In the genomic region with DNA sequence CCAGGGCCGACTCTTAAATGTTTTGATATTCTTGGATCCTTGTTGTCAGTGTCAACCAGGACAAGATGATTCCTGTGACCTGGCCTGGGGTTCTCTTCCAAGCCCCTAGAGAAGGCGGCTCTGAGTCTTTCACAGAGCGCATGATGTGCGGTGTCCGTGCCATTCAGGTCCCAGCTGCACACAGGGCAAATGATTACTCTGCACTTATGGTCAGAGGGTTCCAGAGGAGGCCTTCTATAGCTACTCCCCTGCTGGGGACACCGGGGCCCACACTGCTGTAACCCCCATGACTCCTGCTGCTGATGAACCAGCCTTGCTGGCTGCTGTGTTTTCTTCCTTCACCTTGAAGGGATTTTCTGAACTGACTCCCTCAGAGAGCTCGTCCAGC, we compare ENCODE assay signal across 10 cellular contexts. TPM values are rescaled to one million over a fixed set of nuclear protein-coding genes. Genes with fewer than 3 reads are reported as not detected.
A peak's percentile ranks its signal among the peaks of the same experiment; 100 is the strongest.
DNase-seq lines count a peak whose midpoint lies in the region; ATAC-seq and TF ChIP-seq lines count a peak whose summit lies in the region.
"Had no signal": no experiment of that assay in that cellular context is flagged by ENCODE, and none has a peak within 500 bp of the region (broad histone marks: within the 10 kb centered on the region; RNA-seq: fewer than 3 reads in every experiment).

No MANE protein-coding gene starts in this region.

- H2AFZ ChIP-seq in H9 (ENCODE audit: low read length), result no peak overlapping the region

- H3K79me2 ChIP-seq in H9 (ENCODE audit: insufficient read depth, low read length), result peaks cover 1% of the 10 kb centered on the region; the same call in 1 of the 2 replicates

- H3K36me3 ChIP-seq in RWPE2 (ENCODE audit: low read depth), result peaks cover 4% of the 10 kb centered on the region; the same call in 1 of the 2 replicates
- H3K36me3 ChIP-seq in left ventricle myocardium inferior, result no peaks in the 10 kb centered on the region

- H3K4me3 ChIP-seq in RWPE2 (ENCODE audit: severe bottlenecking) (peak overlapping the region; percentile 85), left ventricle myocardium inferior (peak overlapping the region; percentile 85)

- H3K4me2 ChIP-seq in H9 (ENCODE audit: insufficient read depth, insufficient read length, low read length), result peak overlapping the region; percentile 64

- H3K23ac ChIP-seq in H9 (ENCODE audit: insufficient read length, low read depth, low read length), result no peak overlapping the region

- H3K27ac ChIP-seq in H9 (ENCODE audit: insufficient read length, low read depth, low read length) (no peak overlapping the region), RWPE2 (ENCODE audit: poor library complexity, severe bottlenecking) (peak overlapping the region; percentile 89), left ventricle myocardium inferior (replicated peaks) (peak overlapping the region; percentile 92)

- TF ChIP-seq CTCF in H9 (conservative IDR thresholded peaks at IDR 0.05) (no peak), RWPE2 (IDR thresholded peaks at IDR 0.05; ENCODE audit: poor library complexity, severe bottlenecking) (no peak), left ventricle myocardium inferior (IDR thresholded peaks at IDR 0.05; ENCODE audit: borderline replicate concordance) (no peak)

- H3K18ac ChIP-seq in H9 (ENCODE audit: insufficient read length, low read depth, low read length), result no peak overlapping the region

- H3K4ac ChIP-seq in H9 (ENCODE audit: low read depth, low read length), result no peak overlapping the region

- H3K27ac Mint-ChIP-seq in H9, result no peak overlapping the region
- no peak overlapping the region for H3K27ac Mint-ChIP-seq in activated T-cell treated with anti-CD3 and anti-CD28 coated beads, Interleukin-2, amount 50 U/mL, for 72 hours
- H3K27ac Mint-ChIP-seq: progenitor cell of endocrine pancreas had no signal

- H2BK5ac ChIP-seq in H9 (ENCODE audit: insufficient read length, low read length), result no peak overlapping the region

- H3K79me1 ChIP-seq in H9 (ENCODE audit: insufficient read depth, low read depth, low read length, poor library complexity, severe bottlenecking), result no peaks in the 10 kb centered on the region

- DNase-seq in H9, result no peak
- no peak for DNase-seq in RWPE2 (ENCODE audit: low spot score)
- no peak for DNase-seq in left ventricle myocardium inferior
- peak; percentile 58 for DNase-seq in retina
- DNase-seq in activated T-cell treated with anti-CD3 and anti-CD28 coated beads, Interleukin-2, amount 50 U/mL, for 72 hours, result no peak
- no peak for DNase-seq in D341Med (ENCODE audit: low spot score)

- H3K9me3 Mint-ChIP-seq in H9, result no peaks in the 10 kb centered on the region
- H3K9me3 Mint-ChIP-seq in activated T-cell treated with anti-CD3 and anti-CD28 coated beads, Interleukin-2, amount 50 U/mL, for 72 hours, result no peaks in the 10 kb centered on the region
- H3K9me3 Mint-ChIP-seq: activated T-cell treated with anti-CD3 and anti-CD28 coated beads, Interleukin-2, amount 50 U/mL, for 4 hours had no signal

- no peak overlapping the region for H2BK12ac ChIP-seq in H9 (ENCODE audit: insufficient read length, low read depth, low read length)

- no peaks in the 10 kb centered on the region; a peak in 2 of 7 replicates for H3K36me3 Mint-ChIP-seq in H9 (ENCODE audit: insufficient read depth in 1 of 3, low read depth in 3 of 3)
- no peaks in the 10 kb centered on the region for H3K36me3 Mint-ChIP-seq in activated T-cell treated with anti-CD3 and anti-CD28 coated beads, Interleukin-2, amount 50 U/mL, for 72 hours (ENCODE audit: insufficient read depth in 2 of 2)

- H3K4me1 Mint-ChIP-seq in H9, result peaks cover 22 to 23% of the 10 kb centered on the region in 2 experiments
- H3K4me1 Mint-ChIP-seq in activated T-cell treated with anti-CD3 and anti-CD28 coated beads, Interleukin-2, amount 50 U/mL, for 72 hours (ENCODE audit: low read depth), result peaks cover 24% of the 10 kb centered on the region

- no peak overlapping the region for H3K9ac ChIP-seq in H9 (ENCODE audit: extremely low read depth, insufficient read length, low read length)

- no peak overlapping the region for H4K5ac ChIP-seq in H9 (ENCODE audit: insufficient read length, low read depth, low read length)

- H3K27me3 Mint-ChIP-seq in H9 (ENCODE audit: low read depth), result no peaks in the 10 kb centered on the region; the same call in 1 of the 2 replicates
- no peaks in the 10 kb centered on the region for H3K27me3 Mint-ChIP-seq in activated T-cell treated with anti-CD3 and anti-CD28 coated beads, Interleukin-2, amount 50 U/mL, for 72 hours (ENCODE audit: low read depth)

- H2BK120ac ChIP-seq in H9 (ENCODE audit: low read depth, low read length, poor library complexity, severe bottlenecking), result no peak overlapping the region

- no peak overlapping the region for H4K8ac ChIP-seq in H9 (replicated peaks; ENCODE audit: insufficient read length, low read depth, low read length)

- no peak overlapping the region for H2BK15ac ChIP-seq in H9 (ENCODE audit: low read depth, low read length)

- intact Hi-C loops in left ventricle myocardium inferior (cut with micrococcal nuclease), result no loop called here

- H3K56ac ChIP-seq in H9 (ENCODE audit: insufficient read length, low read depth, low read length), result no peak overlapping the region

- WGBS in H9 (ENCODE audit: extremely low coverage, insufficient read length, low lambda C conversion rate), result no CpG with 5 or more reads among the region's 7 CpGs

- no peak overlapping the region for H3K4me3 Mint-ChIP-seq in H9
- H3K4me3 Mint-ChIP-seq in activated T-cell treated with anti-CD3 and anti-CD28 coated beads, Interleukin-2, amount 50 U/mL, for 72 hours, result no peak overlapping the region
- H3K4me3 Mint-ChIP-seq: activated T-cell treated with anti-CD3 and anti-CD28 coated beads, Interleukin-2, amount 50 U/mL, for 4 hours had no signal

- no peaks in the 10 kb centered on the region for H4K20me1 ChIP-seq in H9 (ENCODE audit: control insufficient read depth, insufficient read depth, insufficient read length)

- H3K27me3 ChIP-seq in H9 (ENCODE audit: insufficient read depth, low read length) (no peaks in the 10 kb centered on the region), RWPE2 (ENCODE audit: insufficient read depth, poor library complexity, severe bottlenecking) (no peaks in the 10 kb centered on the region), left ventricle myocardium inferior (ENCODE audit: low read depth) (no peaks in the 10 kb centered on the region)

- H3K4me1 ChIP-seq in H9 (ENCODE audit: insufficient read depth, low read length) (peaks cover 13% of the 10 kb centered on the region; the same call in 1 of the 2 replicates), RWPE2 (ENCODE audit: insufficient read depth, poor library complexity, severe bottlenecking) (peaks cover 63% of the 10 kb centered on the region), left ventricle myocardium inferior (peaks cover 72% of the 10 kb centered on the region)

- H2BK20ac ChIP-seq in H9 (ENCODE audit: low read depth, low read length, poor library complexity, severe bottlenecking), result no peak overlapping the region

- H3K9me3 ChIP-seq in H9 (ENCODE audit: control insufficient read depth, low read depth, low read length) (no peaks in the 10 kb centered on the region), RWPE2 (ENCODE audit: severe bottlenecking) (no peaks in the 10 kb centered on the region), left ventricle myocardium inferior (replicated peaks) (no peaks in the 10 kb centered on the region)

- no peak for ATAC-seq in RWPE2 (ENCODE audit: low read depth)
- no peak for ATAC-seq in HG02571 (IDR thresholded peaks at IDR 0.05; ENCODE audit: unreplicated experiment)
- ATAC-seq in GM18873 (IDR thresholded peaks at IDR 0.05; ENCODE audit: low FRiP score, unreplicated experiment), result no peak
- no peak for ATAC-seq in activated T-cell treated with anti-CD3 and anti-CD28 coated beads, Interleukin-2, amount 50 U/mL, for 72 hours (replicated peaks in 1 of 2)

- H3T11ph ChIP-seq in H9 (ENCODE audit: low read length), result no peak overlapping the region

- H2AK5ac ChIP-seq in H9 (ENCODE audit: insufficient read length, low read length), result no peak overlapping the region

- peaks cover 5% of the 10 kb centered on the region for H3K23me2 ChIP-seq in H9 (ENCODE audit: insufficient read length, low read depth, low read length, poor library complexity, severe bottlenecking)

- H4K91ac ChIP-seq in H9 (ENCODE audit: insufficient read length, low read depth, low read length), result no peak overlapping the region

- no peak overlapping the region for H3K14ac ChIP-seq in H9 (ENCODE audit: insufficient read depth, low read length)

RNA-seq across cellular contexts. Expression of a gene that starts 1.4 kb away (rescaled TPM):
- total RNA-seq in H9 (2021) (26.3 and 31.7 TPM in 2 replicates), left ventricle myocardium inferior (111 TPM)
- 10 to 100 TPM; 14.0 to 14.8 TPM for total RNA-seq in activated T-cell treated with anti-CD3 and anti-CD28 coated beads, Interleukin-2, amount 50 U/mL, for 72 hours
